In the genomic region with DNA sequence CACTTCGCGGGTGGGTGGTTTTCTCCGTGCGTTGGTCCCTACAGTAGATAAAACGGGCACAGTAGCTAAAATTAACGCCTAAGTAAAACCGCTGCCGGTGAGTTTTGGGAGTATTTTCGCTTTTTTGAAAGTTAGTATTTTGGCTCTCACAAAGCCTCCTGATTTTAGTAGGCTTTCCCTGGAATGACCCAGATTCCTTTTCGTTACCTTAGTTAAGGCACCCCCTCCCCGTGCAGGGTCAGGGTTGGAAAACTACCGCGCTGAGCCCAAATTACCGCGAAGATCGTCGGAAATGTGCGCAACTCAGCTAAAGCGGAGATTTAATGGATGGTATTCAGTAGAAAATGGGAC, we compare ENCODE assay signal across 8 cellular contexts. TPM values are rescaled to one million over a fixed set of nuclear protein-coding genes. Genes with fewer than 3 reads are reported as not detected.
DNase-seq lines count a peak whose midpoint lies in the region; ATAC-seq, FAIRE-seq and TF ChIP-seq lines count a peak whose summit lies in the region.

No MANE protein-coding gene starts in this region.

- ATAC-seq in GM19455 (IDR thresholded peaks at IDR 0.05; ENCODE audit: unreplicated experiment) (peak; percentile 16), pancreas (peak in 2 of 4 donors; percentile 1 to 2), GM19328 (IDR thresholded peaks at IDR 0.05; ENCODE audit: unreplicated experiment) (no peak)

- H3K27ac ChIP-seq in OCI-LY7 (ENCODE audit: low read depth, low read length, poor library complexity, severe bottlenecking): peak overlapping the region; percentile 71
- H3K27ac ChIP-seq in esophagus (ENCODE audit: low read depth in 2 of 2, low read length in 1 of 2): peak overlapping the region; percentile 97 to 100
- H3K27ac ChIP-seq in pancreas: peak overlapping the region; percentile 81 to 93 (median 87)

- TF ChIP-seq CTCF in OCI-LY7 (conservative IDR thresholded peaks at IDR 0.05; ENCODE audit: low read length): no peak
- no peak for TF ChIP-seq CTCF in pancreas (IDR thresholded peaks at IDR 0.05)

- intact Hi-C loops in OCI-LY7 (cut with micrococcal nuclease; ENCODE audit: unreplicated experiment) (loop anchor here (5.0 kb wide), 1 partner anchor 115 kb away; no protein-coding TSS in a partner anchor), pancreas (cut with DNase I) (no loop called here)

- H3K9me3 ChIP-seq in OCI-LY7 (ENCODE audit: low read length) (peaks cover 7% of the 10 kb centered on the region; the same call in 1 of the 2 replicates), esophagus (ENCODE audit: control insufficient read depth in 2 of 2, insufficient read depth in 1 of 2, low read depth in 1 of 2, low read length in 1 of 2) (no peaks in the 10 kb centered on the region), pancreas (no peaks in the 10 kb centered on the region)

- H3K4me3 ChIP-seq in OCI-LY7 (ENCODE audit: low read depth, low read length, poor library complexity, severe bottlenecking) (peak overlapping the region; percentile 77), esophagus (ENCODE audit: low read depth in 1 of 2, low read length in 2 of 2) (peak overlapping the region; percentile 56 to 61), pancreas (peak overlapping the region; percentile 29 to 74 (median 42))

- H3K27me3 ChIP-seq in esophagus (ENCODE audit: control insufficient read depth in 1 of 2, insufficient read depth in 2 of 2, low read length in 2 of 2) (no peaks in the 10 kb centered on the region), pancreas (no peaks in the 10 kb centered on the region)

- 0% methylated on average over 19 of the region's 19 CpGs for WGBS in esophagus, 2 donors
- 0 to 1% methylated on average over 19 of the region's 19 CpGs for WGBS in pancreas, 2 donors

- H3K4me1 ChIP-seq in OCI-LY7 (ENCODE audit: insufficient read depth, low read length, poor library complexity, severe bottlenecking) (peaks cover 25% of the 10 kb centered on the region), esophagus (ENCODE audit: control insufficient read depth in 2 of 2, insufficient read depth in 2 of 2, low read length in 1 of 2) (peaks cover 0 to 3% of the 10 kb centered on the region in 2 donors), pancreas (peaks cover 18 to 20% (median 20%) of the 10 kb centered on the region in 3 donors)

- H3K79me2 ChIP-seq in OCI-LY7 (ENCODE audit: insufficient read depth, low read depth, low read length): peaks cover 5% of the 10 kb centered on the region; the same call in 1 of the 2 replicates

- peak overlapping the region; percentile 89 for H2AFZ ChIP-seq in OCI-LY7 (ENCODE audit: low read length)

- DNase-seq in OCI-LY7 (ENCODE audit: low spot score): no peak
- DNase-seq in pancreas: no peak
- no peak for DNase-seq in LoVo (ENCODE audit: low spot score)
- no peak for DNase-seq in NCI-H446 treated with DMSO at 0.1 percent for 48 hours (lab: John Stamatoyannopoulos, UW)
- no peak for DNase-seq in stimulated activated CD8-positive, alpha-beta memory T cell treated with anti-CD3 and anti-CD28 coated beads, Interleukin-4, amount 100 ng/mL, for 48 hours

- no peak for FAIRE-seq in pancreas (lab: Jason Lieb, UNC)

- H3K4me2 ChIP-seq in OCI-LY7 (ENCODE audit: low read length): peak overlapping the region; percentile 91

- CTCF ChIA-PET in OCI-LY7 (lab: Charles Lee; ENCODE audit: unreplicated experiment): no interaction called here

- no peaks in the 10 kb centered on the region for H4K20me1 ChIP-seq in OCI-LY7 (ENCODE audit: insufficient read depth, low read length)

- BruUV-seq in OCI-LY7 (replicated peaks; lab: Mats Ljungman, UMichigan): no TSS peak

- POLR2A ChIA-PET in OCI-LY7 (lab: Charles Lee): interaction anchor here (0.5 to 1.9 kb wide), 13 partner anchors 10 to 773 kb away, joined by 3 to 19 read pairs (median 4); partner anchors contain the start of genes JMJD6 and METTL23

- H3K36me3 ChIP-seq in OCI-LY7 (ENCODE audit: insufficient read depth, low read length) (no peaks in the 10 kb centered on the region), esophagus (ENCODE audit: control insufficient read depth in 2 of 2, insufficient read depth in 2 of 2, low read length in 1 of 2) (no peaks in the 10 kb centered on the region), pancreas (no peaks in the 10 kb centered on the region)

- no peaks in the 10 kb centered on the region for H3K9me2 ChIP-seq in OCI-LY7 (ENCODE audit: insufficient read depth, low read length)

RNA-seq across cellular contexts. Expression of gene ST6GALNAC1, which starts 28.3 kb away (rescaled TPM):
- not detected in 2 replicates for total RNA-seq in OCI-LY7 (2014; rRNA removed; shearing (Covaris generic))
- not detected in 2 replicates for total RNA-seq in OCI-LY7 (2022)
- 10 to 100 TPM; 20.1 to 40.1 TPM for polyA plus RNA-seq in esophagus
- 1 to 10 TPM in 3 of 6 donors, under 1 TPM in 3; 0.35 to 4.9 (median 1.3) TPM for total RNA-seq in pancreas
- polyA plus RNA-seq in pancreas: 1 to 10 TPM in 1 of 2 donors, under 1 TPM in 1; 0.34 to 1.5 TPM

RNA-seq across cellular contexts. Expression of gene MXRA7, which starts 38.9 kb away (rescaled TPM):
- total RNA-seq in OCI-LY7 (2014; rRNA removed; shearing (Covaris generic)): 1.1 and 1.6 TPM in 2 replicates
- 4.9 and 5.3 TPM in 2 replicates for total RNA-seq in OCI-LY7 (2022)
- 10 to 100 TPM; 10.0 to 54.0 TPM for polyA plus RNA-seq in esophagus
- 100 to 1,000 TPM in 1 of 6 donors, 10 to 100 TPM in 5; 32.0 to 102 (median 43.7) TPM for total RNA-seq in pancreas
- 100 to 1,000 TPM in 1 of 2 donors, 10 to 100 TPM in 1; 38.9 to 137 TPM for polyA plus RNA-seq in pancreas

RNA-seq across cellular contexts. Expression of gene JMJD6, which starts 54.5 kb away (rescaled TPM):
- 39.9 and 41.2 TPM in 2 replicates for total RNA-seq in OCI-LY7 (2014; rRNA removed; shearing (Covaris generic))
- total RNA-seq in OCI-LY7 (2022) (46.0 and 71.2 TPM in 2 replicates), pancreas (10 to 100 TPM; 12.4 to 18.2 (median 15.1) TPM)
- polyA plus RNA-seq in esophagus (10 to 100 TPM; 18.3 to 21.9 TPM), pancreas (10 to 100 TPM; 30.3 to 54.0 TPM)

RNA-seq across cellular contexts. Expression of gene METTL23, which starts 54.8 kb away (rescaled TPM):
- 91.8 and 93.7 TPM in 2 replicates for total RNA-seq in OCI-LY7 (2014; rRNA removed; shearing (Covaris generic))
- total RNA-seq in OCI-LY7 (2022): 82.7 and 102 TPM in 2 replicates
- polyA plus RNA-seq in esophagus: 10 to 100 TPM; 22.9 to 24.0 TPM
- total RNA-seq in pancreas: 10 to 100 TPM; 14.4 to 23.4 (median 19.9) TPM
- polyA plus RNA-seq in pancreas: 10 to 100 TPM; 23.2 to 34.1 TPM

Comparison
In these comparisons a context has a peak if more than half of its experiments do, and no peak if none do; other contexts are left out.
1. RNA of gene MXRA7, which starts 38.9 kb away (total RNA-seq): 32.0 to 102 TPM in pancreas; 1.1 to 5.3 TPM in OCI-LY7; every median in the first group is over 4 times any median in the second.
2. Peak in every context shown above with its lines, with median percentiles within 50 percentile points of each other: H3K27ac ChIP-seq and H3K4me3 ChIP-seq.